Comparison of ENCODE assay signal across 17 cellular contexts in the genomic region with DNA sequence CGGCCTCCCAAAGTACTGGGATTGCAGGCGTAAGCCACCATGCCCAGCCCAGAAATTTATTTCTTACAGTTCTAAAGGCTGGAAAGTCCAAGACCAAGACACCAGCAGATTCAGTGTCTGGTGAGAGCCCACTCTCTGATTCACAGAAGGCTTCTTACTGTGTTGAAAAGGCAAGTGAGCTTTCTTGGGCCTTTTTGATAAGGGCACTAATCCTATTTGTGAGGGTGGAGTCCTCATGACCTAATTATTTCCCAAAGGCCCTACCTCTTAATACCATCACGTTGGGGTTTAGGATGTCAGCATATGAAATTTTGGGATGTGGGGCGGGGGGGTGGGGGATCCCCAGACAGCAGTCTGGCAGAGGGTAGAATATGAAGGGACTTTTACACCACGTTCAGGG. TPM values are rescaled to one million over a fixed set of nuclear protein-coding genes. Genes with fewer than 3 reads are reported as not detected.
DNase-seq lines count a peak whose midpoint lies in the region; ATAC-seq, FAIRE-seq and TF ChIP-seq lines count a peak whose summit lies in the region.
"Had no signal": no experiment of that assay in that cellular context is flagged by ENCODE, and none has a peak within 500 bp of the region (broad histone marks: within the 10 kb centered on the region; RNA-seq: fewer than 3 reads in every experiment).

No MANE protein-coding gene starts in this region.

- no peak for TF ChIP-seq RAD21 in K562 (CRISPR knock-in tag; conservative IDR thresholded peaks at IDR 0.05 in 1 of 2, IDR thresholded peaks at IDR 0.05 in 1 of 2)

- H3K4me2 ChIP-seq in PC-3 (ENCODE audit: low read length) (no peak overlapping the region), K562 (ENCODE audit: insufficient read depth, low read length) (peak overlapping the region; percentile 58; the same call in 1 of the 2 replicates)

- no peak for ATAC-seq in PC-3
- ATAC-seq in K562: no peak
- ATAC-seq: Right ventricle myocardium inferior had no signal

- TF ChIP-seq CTCF in PC-3 (conservative IDR thresholded peaks at IDR 0.05; ENCODE audit: low read depth, low read length): no peak
- no peak for TF ChIP-seq CTCF in K562 (IDR thresholded peaks at IDR 0.05 in 2 of 3, conservative IDR thresholded peaks at IDR 0.05 in 1 of 3; ENCODE audit: insufficient read depth in 2 of 3, low read depth in 1 of 3, low read length in 3 of 3)

- H3K9me2 ChIP-seq in PC-3 (replicated peaks; ENCODE audit: low read length): no peaks in the 10 kb centered on the region

- H3K79me2 ChIP-seq in ACC112 (ENCODE audit: control insufficient read depth, insufficient read depth, low read length, unreplicated experiment): no peaks in the 10 kb centered on the region
- no peaks in the 10 kb centered on the region for H3K79me2 ChIP-seq in PC-3 (ENCODE audit: low read length)
- no peaks in the 10 kb centered on the region for H3K79me2 ChIP-seq in K562 (ENCODE audit: control insufficient read depth, insufficient read depth, low read length)

- BruUV-seq in PC-3 (replicated peaks; lab: Mats Ljungman, UMichigan) (no TSS peak), K562 (replicated peaks; lab: Mats Ljungman, UMichigan) (no TSS peak)

- no peak for FAIRE-seq in K562 (lab: Jason Lieb, UNC)
- FAIRE-seq: GM12891, GM19239 had no signal

- H3K9ac ChIP-seq in PC-3 (ENCODE audit: low read length) (no peak overlapping the region), K562 (ENCODE audit: insufficient read depth in 1 of 2, low read depth in 2 of 2, low read length in 2 of 2) (no peak overlapping the region)

- CTCF ChIA-PET in PC-3 (lab: Charles Lee) (no interaction called here), K562 (lab: Yijun Ruan, JAX; ENCODE audit: low intra/inter-chr PET ratio) (no interaction called here)

- no peak overlapping the region for H3K4me3 ChIP-seq in ACC112 (ENCODE audit: low read depth, low read length)
- no peak overlapping the region for H3K4me3 ChIP-seq in PC-3 (ENCODE audit: low read length)
- H3K4me3 ChIP-seq in K562: no peak overlapping the region
- no peak overlapping the region for H3K4me3 ChIP-seq in mesodermal cell (ENCODE audit: extremely low read depth, insufficient read depth, low read length, poor library complexity, severe bottlenecking)

- H2AFZ ChIP-seq in ACC112 (ENCODE audit: low read length, unreplicated experiment): no peak overlapping the region
- H2AFZ ChIP-seq in PC-3 (ENCODE audit: low read length): peak overlapping the region; percentile 32; the same call in 1 of the 2 replicates
- no peak overlapping the region for H2AFZ ChIP-seq in K562 (ENCODE audit: low read depth, low read length)

- in situ Hi-C loops in K562 (cut with MboI): no loop called here

- H3K9me3 ChIP-seq in PC-3 (ENCODE audit: low read length) (no peaks in the 10 kb centered on the region), K562 (replicated peaks; ENCODE audit: control insufficient read depth, insufficient read depth, low read depth, low read length) (no peaks in the 10 kb centered on the region), mesodermal cell (ENCODE audit: control insufficient read depth, low read length) (peaks cover 10% of the 10 kb centered on the region)

- no peak for TF ChIP-seq EP300 in K562 (IDR thresholded peaks at IDR 0.05; ENCODE audit: low read length)

- H3K27me3 ChIP-seq in ACC112 (ENCODE audit: insufficient read depth, low read length) (no peaks in the 10 kb centered on the region), PC-3 (ENCODE audit: low read length) (no peaks in the 10 kb centered on the region), K562 (ENCODE audit: control insufficient read depth in 2 of 2, insufficient read depth in 2 of 2, low read length in 2 of 2) (no peaks in the 10 kb centered on the region)

- intact Hi-C loops in PC-3 (cut with micrococcal nuclease) (no loop called here), K562 (cut with micrococcal nuclease) (loop anchor here (5.0 kb wide), 1 partner anchor 611 kb away; no protein-coding TSS in a partner anchor)

- POLR2A ChIA-PET in PC-3 (lab: Charles Lee; ENCODE audit: unreplicated experiment) (no interaction called here), K562 (lab: Yijun Ruan, JAX) (interaction anchor here (1.0 kb wide), 1 partner anchor 13 kb away, joined by 3 read pairs; no protein-coding TSS in a partner anchor)

- no peaks in the 10 kb centered on the region for H3F3A ChIP-seq in PC-3 (ENCODE audit: low read length, unreplicated experiment)

- H3K36me3 ChIP-seq in ACC112 (ENCODE audit: insufficient read depth, low read length) (no peaks in the 10 kb centered on the region), PC-3 (ENCODE audit: low read depth, low read length) (no peaks in the 10 kb centered on the region), K562 (ENCODE audit: control insufficient read depth, insufficient read depth, low read length) (no peaks in the 10 kb centered on the region), mesodermal cell (ENCODE audit: control insufficient read depth, insufficient read depth, low read length) (no peaks in the 10 kb centered on the region)

- no peaks in the 10 kb centered on the region for H3K9me1 ChIP-seq in K562 (ENCODE audit: control insufficient read depth, insufficient read depth, low read length)

- peak overlapping the region; percentile 46; the same call in 1 of the 2 replicates for H3K27ac ChIP-seq in ACC112 (ENCODE audit: low read depth, low read length)
- no peak overlapping the region for H3K27ac ChIP-seq in PC-3 (ENCODE audit: low read length)
- no peak overlapping the region; the same call in 2 of the 3 replicates for H3K27ac ChIP-seq in K562 (ENCODE audit: extremely low read depth, low read depth, low read length)
- peak overlapping the region; percentile 71 for H3K27ac ChIP-seq in mesodermal cell (ENCODE audit: low read depth, low read length, severe bottlenecking)

- H3K4me1 ChIP-seq in ACC112 (ENCODE audit: control insufficient read depth, insufficient read depth, low read length, unreplicated experiment) (peaks cover 5% of the 10 kb centered on the region), PC-3 (ENCODE audit: insufficient read depth, low read length) (no peaks in the 10 kb centered on the region), K562 (replicated peaks in 1 of 2; ENCODE audit: control insufficient read depth in 2 of 2, insufficient read depth in 2 of 2, low read length in 2 of 2) (peaks cover 0 to 16% of the 10 kb centered on the region in 2 experiments; a peak in 3 of 5 replicates), mesodermal cell (ENCODE audit: control insufficient read depth, insufficient read depth, low read length, poor library complexity, severe bottlenecking) (peaks cover 9% of the 10 kb centered on the region)

- TF ChIP-seq POLR2A in K562 (conservative IDR thresholded peaks at IDR 0.05): no peak

- no peaks in the 10 kb centered on the region for H4K20me1 ChIP-seq in PC-3 (ENCODE audit: low read length)
- no peaks in the 10 kb centered on the region for H4K20me1 ChIP-seq in K562 (replicated peaks; ENCODE audit: control insufficient read depth, insufficient read depth, low read length)

- WGBS in K562 (ENCODE audit: insufficient coverage, low coverage, missing lambda C conversion rate): 39% methylated on average over 5 of the region's 5 CpGs
- WGBS in mesodermal cell (ENCODE audit: insufficient coverage in 2 of 2), 2 experiments: 85 to 92% methylated on average over 2 of the region's 5 CpGs

- no peak for DNase-seq in PC-3
- no peak for DNase-seq in K562 (ENCODE audit: extremely low read depth in 1 of 4, low spot score in 3 of 4)
- DNase-seq in SHP77 (lab: John Stamatoyannopoulos, UW): no peak
- DNase-seq in SIG-M5 (lab: John Stamatoyannopoulos, UW): no peak
- DNase-seq in effector CD4-positive, alpha-beta T cell: no peak
- DNase-seq: C1 segment of cervical spinal cord; CD8-positive, alpha-beta memory T cell; GOT3; KBM-7; NCI-H187 treated with DMSO at 0.1 percent for 48 hours; NCI-H2227 treated with DMSO at 0.1 percent for 48 hours; NCI-H524 had no signal

TF ChIP-seq in K562, 482 proteins besides CTCF, POLR2A, EP300 and RAD21 (continues in another document):
- TF ChIP-seq ZNF347 (CRISPR knock-in tag; IDR thresholded peaks at IDR 0.05; ENCODE audit: low read depth) (no peak), ZNF589 (CRISPR knock-in tag; IDR thresholded peaks at IDR 0.05; ENCODE audit: low read depth) (peak; percentile 77; the same call in 1 of the 2 replicates), BRCA1 (IDR thresholded peaks at IDR 0.05) (no peak), BRCA1 (CRISPR knock-in tag; IDR thresholded peaks at IDR 0.05) (no peak)
- TF ChIP-seq, protein P1, sequence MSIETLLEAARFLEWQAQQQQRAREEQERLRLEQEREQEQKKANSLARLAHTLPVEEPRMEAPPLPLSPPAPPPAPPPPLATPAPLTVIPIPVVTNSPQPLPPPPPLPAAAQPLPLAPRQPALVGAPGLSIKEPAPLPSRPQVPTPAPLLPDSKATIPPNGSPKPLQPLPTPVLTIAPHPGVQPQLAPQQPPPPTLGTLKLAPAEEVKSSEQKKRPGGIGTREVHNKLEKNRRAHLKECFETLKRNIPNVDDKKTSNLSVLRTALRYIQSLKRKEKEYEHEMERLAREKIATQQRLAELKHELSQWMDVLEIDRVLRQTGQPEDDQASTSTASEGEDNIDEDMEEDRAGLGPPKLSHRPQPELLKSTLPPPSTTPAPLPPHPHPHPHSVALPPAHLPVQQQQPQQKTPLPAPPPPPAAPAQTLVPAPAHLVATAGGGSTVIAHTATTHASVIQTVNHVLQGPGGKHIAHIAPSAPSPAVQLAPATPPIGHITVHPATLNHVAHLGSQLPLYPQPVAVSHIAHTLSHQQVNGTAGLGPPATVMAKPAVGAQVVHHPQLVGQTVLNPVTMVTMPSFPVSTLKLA (conservative IDR thresholded peaks at IDR 0.05): no peak

RNA-seq across cellular contexts. Expression of gene MEX3B, which starts 47.5 kb away (rescaled TPM):
- 0.58 and 1.0 TPM in 2 replicates for total RNA-seq in PC-3 (2014; rRNA removed)
- total RNA-seq in K562 (2011; cell fraction: chromatin; rRNA removed; ENCODE audit: low replicate concordance): 8.7 and 10.8 TPM in 2 replicates
- 11.3 and 13.3 TPM in 2 replicates for total RNA-seq in K562 (2011; cell fraction: nucleolus; rRNA removed)
- total RNA-seq in K562 (2011; cell fraction: nucleoplasm; rRNA removed): 8.7 TPM in 2 replicates
- total RNA-seq in K562 (2014; rRNA removed): 7.4 and 7.7 TPM in 2 replicates
- total RNA-seq in K562 (2014; rRNA removed; fragmentation: Illumina TruSeq; extraction: Trizol): 2.9 and 3.1 TPM in 2 replicates
- total RNA-seq in K562 (2015; rRNA removed; fragmentation: Illumina TruSeq; extraction: Trizol): 3.6 and 4.2 TPM in 2 replicates
- total RNA-seq in K562 (2021): 12.0 and 12.8 TPM in 2 replicates
- 7.0 TPM in 2 replicates for polyA plus RNA-seq in K562 (2011; rRNA removed)
- 5.5 and 16.8 TPM in 2 replicates for polyA plus RNA-seq in K562 (2011; cell fraction: cytosol; rRNA removed)
- polyA plus RNA-seq in K562 (2011; cell fraction: nucleus; rRNA removed): 20.3 and 41.1 TPM in 2 replicates
- polyA plus RNA-seq in K562 (2012): 4.9 and 6.6 TPM in 2 replicates
- 3.0 and 6.2 TPM in 2 replicates for polyA plus RNA-seq in K562 (2014; fragmentation: Illumina TruSeq; extraction: Trizol)
- 1 to 10 TPM in 1 of 2 experiments, under 1 TPM in 1; 0.94 to 1.1 TPM for polyA plus RNA-seq in K562 (2014; fragmentation: Nextera tagmentation; extraction: Ambion mirVana)
- polyA plus RNA-seq in K562 (2014; rRNA removed): 6.9 and 8.3 TPM in 2 replicates
- 1.9 and 3.3 TPM in 2 replicates for polyA minus RNA-seq in K562 (2011; rRNA and poly(A)+ RNA removed)
- 9.3 TPM in 2 replicates for polyA minus RNA-seq in K562 (2011; cell fraction: cytosol; rRNA and poly(A)+ RNA removed)
- 11.7 and 12.2 TPM in 2 replicates for polyA minus RNA-seq in K562 (2011; cell fraction: nucleus; rRNA and poly(A)+ RNA removed)
- polyA plus RNA-seq in mesodermal cell (2013, experiment 1 of 2): 26.8 TPM
- polyA plus RNA-seq in mesodermal cell (2013, experiment 2 of 2): 23.0 TPM
- polyA plus RNA-seq: CD8-positive, alpha-beta memory T cell had no signal

Comparison
In these comparisons a context has a peak if more than half of its experiments do, and no peak if none do; other contexts are left out.
1. H3K27ac ChIP-seq: peak in ACC112 (single experiment) and mesodermal cell (single experiment); none in PC-3 (single experiment) and K562 (single experiment).